Comparison of ENCODE assay signal across 8 cellular contexts in genomic region chr15:41558400-41559238, GRCh38. TPM values are rescaled to one million over a fixed set of nuclear protein-coding genes. Genes with fewer than 3 reads are reported as not detected.
DNase-seq lines count a peak whose midpoint lies in the region; ATAC-seq, FAIRE-seq and TF ChIP-seq lines count a peak whose summit lies in the region.

TYRO3 (plus strand) TSS chr15:41559212; CDS start chr15:41559258, 46 bp downstream.

- H3K27me3 ChIP-seq in HepG2 (ENCODE audit: control insufficient read depth in 1 of 2, insufficient read depth in 2 of 2, low read length in 2 of 2), result peaks cover 0 to 5% of the 10 kb centered on the region in 2 experiments; a peak in 2 of 5 replicates

- in situ Hi-C loops in G401 (cut with HindIII; ENCODE audit: low sequenced_read_pairs), result no loop called here
- in situ Hi-C loops in HepG2 (cut with HindIII; ENCODE audit: extremely low pct_ligation_motif_present, low pct_unique_long_range_greater_than_20kb), result no loop called here

- H3K4me2 ChIP-seq in HepG2 (ENCODE audit: low read depth, low read length), result peak within 1 kb of the TSS; percentile 99

- no peaks in the 10 kb centered on the region for H3K36me3 Mint-ChIP-seq in activated CD4-positive, alpha-beta T cell treated with anti-CD3 and anti-CD28 coated beads, Interleukin-2, amount 10 ng/mL, durations not matched to agents 7 days and 5 days (ENCODE audit: low read depth)

- no peaks in the 10 kb centered on the region for H3K9me3 Mint-ChIP-seq in activated CD4-positive, alpha-beta T cell treated with anti-CD3 and anti-CD28 coated beads, Interleukin-2, amount 10 ng/mL, durations not matched to agents 7 days and 5 days

- under 1% methylated on average over 13 of the region's 81 CpGs for WGBS in HepG2 (ENCODE audit: low lambda C conversion rate)

- H3K27ac ChIP-seq in cingulate gyrus (ENCODE audit: low read depth, low read length), result peak within 1 kb of the TSS; percentile 90
- no peak within 1 kb of the TSS for H3K27ac ChIP-seq in HepG2 (ENCODE audit: extremely low read length, insufficient read depth, low read length)

- H3K4me1 ChIP-seq in HepG2 (ENCODE audit: insufficient read depth, low read length), result peaks cover 69% of the 10 kb centered on the region

- FAIRE-seq in HepG2 (lab: Jason Lieb, UNC), result no peak

- H3K4me3 Mint-ChIP-seq in activated CD4-positive, alpha-beta T cell treated with anti-CD3 and anti-CD28 coated beads, Interleukin-2, amount 10 ng/mL, durations not matched to agents 7 days and 5 days, result peak within 1 kb of the TSS; percentile 81

- peak; percentile 63 for TF ChIP-seq RAD21 in HepG2 (CRISPR knock-in tag; IDR thresholded peaks at IDR 0.05)

- H2AFZ ChIP-seq in HepG2 (ENCODE audit: low read length), result peak within 1 kb of the TSS; percentile 46

- H3K79me2 ChIP-seq in HepG2 (ENCODE audit: insufficient read depth, low read length), result no peaks in the 10 kb centered on the region

- no peaks in the 10 kb centered on the region for H4K20me1 ChIP-seq in HepG2 (ENCODE audit: insufficient read depth, low read length)

- intact Hi-C loops in HepG2 (cut with micrococcal nuclease; ENCODE audit: unreplicated experiment), result loop anchor here (5.0 kb wide), 3 partner anchors 44 to 344 kb away; no protein-coding TSS in a partner anchor

- H3K4me3 ChIP-seq in LNCaP clone FGC (ENCODE audit: low read depth, low read length) (peak within 1 kb of the TSS; percentile 69), HepG2 (replicated peaks in 1 of 3; ENCODE audit: insufficient read depth in 1 of 3, low read depth in 2 of 3, low read length in 3 of 3) (peak within 1 kb of the TSS; percentile 67 to 82 (median 77))

- TF ChIP-seq EP300 in HepG2 (IDR thresholded peaks at IDR 0.05; ENCODE audit: low read depth in 2 of 2, low read length in 2 of 2), result no peak
- TF ChIP-seq EP300 in HepG2 (CRISPR knock-in tag; IDR thresholded peaks at IDR 0.05; ENCODE audit: borderline replicate concordance), result no peak

- no TSS peak for BruUV-seq in HepG2 (replicated peaks; lab: Mats Ljungman, UMichigan)

- H3K4me1 Mint-ChIP-seq in activated CD4-positive, alpha-beta T cell treated with anti-CD3 and anti-CD28 coated beads, Interleukin-2, amount 10 ng/mL, durations not matched to agents 7 days and 5 days, result peaks cover 38% of the 10 kb centered on the region

- no peaks in the 10 kb centered on the region for H3K9me3 ChIP-seq in HepG2 (ENCODE audit: low read length)

- CTCF ChIA-PET in activated CD4-positive, alpha-beta T cell treated with anti-CD3 and anti-CD28 coated beads, Interleukin-2, amount 10 ng/mL, durations not matched to agents 7 days and 5 days (lab: Charles Lee), result interaction anchor here (1.0 to 2.6 kb wide), 8 partner anchors 10 to 216 kb away, joined by 3 to 11 read pairs (median 4); partner anchors contain the start of genes MAPKBP1 and RPAP1
- CTCF ChIA-PET in HepG2 (lab: Yijun Ruan, JAX; ENCODE audit: low intra/inter-chr PET ratio, low total read pairs), result interaction anchor here (2.1 to 2.7 kb wide), 3 partner anchors 10 to 45 kb away, joined by 6 to 17 read pairs (median 10); no protein-coding TSS in a partner anchor

- 0 out of 5 replicates have a peak, but pooled peaks cover 0 to 4% of the 10 kb centered on the region in 2 experiments for H3K36me3 ChIP-seq in HepG2 (replicated peaks in 1 of 2; ENCODE audit: control insufficient read depth in 1 of 2, insufficient read depth in 2 of 2, low read length in 2 of 2)

- POLR2A ChIA-PET in activated CD4-positive, alpha-beta T cell treated with anti-CD3 and anti-CD28 coated beads, Interleukin-2, amount 10 ng/mL, durations not matched to agents 7 days and 5 days (lab: Charles Lee), result no interaction called here
- POLR2A ChIA-PET in HepG2 (lab: Yijun Ruan, JAX), result interaction anchor here (1.0 to 3.6 kb wide), 8 partner anchors 10 to 63 kb away, joined by 4 to 24 read pairs (median 5); partner anchors contain the start of gene RPAP1

- H3K27ac Mint-ChIP-seq in activated CD4-positive, alpha-beta T cell treated with anti-CD3 and anti-CD28 coated beads, Interleukin-2, amount 10 ng/mL, durations not matched to agents 7 days and 5 days, result peak within 1 kb of the TSS; percentile 89

- H3K9ac ChIP-seq in HepG2 (ENCODE audit: insufficient read depth, low read depth, low read length), result peak within 1 kb of the TSS; percentile 65

- peak; percentile 74 for DNase-seq in G401 (ENCODE audit: low spot score)
- no peak for DNase-seq in LNCaP clone FGC (ENCODE audit: low read depth)
- DNase-seq in activated CD4-positive, alpha-beta T cell treated with anti-CD3 and anti-CD28 coated beads, Interleukin-2, amount 10 ng/mL, durations not matched to agents 7 days and 5 days, result peak; percentile 63
- DNase-seq in HepG2 (ENCODE audit: low spot score), result no peak
- DNase-seq in stimulated activated CD4-positive, alpha-beta T cell treated with anti-CD3 and anti-CD28 coated beads, Interleukin-2, amount 100 ng/mL, for 24 hours, result peak; percentile 75 to 80

- H3K27me3 Mint-ChIP-seq in activated CD4-positive, alpha-beta T cell treated with anti-CD3 and anti-CD28 coated beads, Interleukin-2, amount 10 ng/mL, durations not matched to agents 7 days and 5 days, result peaks cover 34% of the 10 kb centered on the region

- peak; percentile 9 for ATAC-seq in HepG2
- ATAC-seq in HG03135 (IDR thresholded peaks at IDR 0.05; ENCODE audit: unreplicated experiment), result no peak
- ATAC-seq in GM21381 (IDR thresholded peaks at IDR 0.05; ENCODE audit: unreplicated experiment), result no peak

- TF ChIP-seq CTCF in LNCaP clone FGC (IDR thresholded peaks at IDR 0.05; ENCODE audit: control insufficient read depth, extremely low read depth, insufficient read depth) (peak; percentile 22; the same call in 1 of the 2 replicates), HepG2 (CRISPR knock-in tag; IDR thresholded peaks at IDR 0.05) (peak; percentile 27; the same call in 1 of the 2 replicates)

- TF ChIP-seq POLR2A in HepG2 (IDR thresholded peaks at IDR 0.05; ENCODE audit: insufficient read depth in 1 of 2, low read depth in 2 of 2, low read length in 2 of 2), result no peak

TF ChIP-seq in HepG2, 621 proteins besides CTCF, POLR2A, EP300 and RAD21 (continues in another document):
- no peak for TF ChIP-seq MBNL3 (CRISPR knock-in tag; conservative IDR thresholded peaks at IDR 0.05)
- no peak for TF ChIP-seq KDM4B (CRISPR knock-in tag; IDR thresholded peaks at IDR 0.05)
- TF ChIP-seq ZNF574 (CRISPR knock-in tag; IDR thresholded peaks at IDR 0.05), result 0 out of 2 replicates have a peak, but pooled peaks have one; percentile 9

RNA-seq across cellular contexts. Expression of gene TYRO3, which starts in this region (rescaled TPM):
- 25.9 and 26.2 TPM in 2 replicates for total RNA-seq in G401 (2014; rRNA removed; shearing (Covaris generic))
- total RNA-seq in activated CD4-positive, alpha-beta T cell treated with anti-CD3 and anti-CD28 coated beads, Interleukin-2, amount 10 ng/mL, durations not matched to agents 7 days and 5 days, result 1 to 10 TPM; 1.1 to 1.9 TPM
- total RNA-seq in HepG2 (2016; rRNA removed; fragmentation: Illumina TruSeq; extraction: Trizol), result 12.4 and 24.0 TPM in 2 replicates
- total RNA-seq in HepG2 (2016; cell fraction: cytosol; rRNA removed; fragmentation: Illumina TruSeq; extraction: Trizol; ENCODE audit: low read depth), result 8.5 and 10.2 TPM in 2 replicates
- total RNA-seq in HepG2 (2016; cell fraction: insoluble cytoplasmic fraction; rRNA removed; fragmentation: Illumina TruSeq; extraction: Trizol), result 12.7 and 22.1 TPM in 2 replicates
- 13.7 and 17.0 TPM in 2 replicates for total RNA-seq in HepG2 (2016; cell fraction: membrane; rRNA removed; fragmentation: Illumina TruSeq; extraction: Trizol)
- total RNA-seq in HepG2 (2016; cell fraction: nucleus; rRNA removed; fragmentation: Illumina TruSeq; extraction: Trizol), result 16.6 and 22.9 TPM in 2 replicates
- 43.6 and 48.0 TPM in 2 replicates for polyA plus RNA-seq in HepG2 (2011; rRNA removed)
- polyA plus RNA-seq in HepG2 (2011; cell fraction: cytosol; rRNA removed), result 34.1 and 42.7 TPM in 2 replicates
- polyA plus RNA-seq in HepG2 (2011; cell fraction: nucleus; rRNA removed), result 45.0 and 51.9 TPM in 2 replicates
- 24.1 and 31.2 TPM in 2 replicates for polyA plus RNA-seq in HepG2 (2012)
- 3.8 and 5.0 TPM in 2 replicates for polyA plus RNA-seq in HepG2 (2016; cell fraction: cytosol; fragmentation: Illumina TruSeq; extraction: Trizol; ENCODE audit: low read depth)
- polyA plus RNA-seq in HepG2 (2016; cell fraction: insoluble cytoplasmic fraction; fragmentation: Illumina TruSeq; extraction: Trizol; ENCODE audit: low read depth), result 9.1 and 11.5 TPM in 2 replicates
- polyA plus RNA-seq in HepG2 (2016; cell fraction: membrane; fragmentation: Illumina TruSeq; extraction: Trizol; ENCODE audit: low read depth), result 8.9 and 12.0 TPM in 2 replicates
- polyA plus RNA-seq in HepG2 (2016; cell fraction: nucleus; fragmentation: Illumina TruSeq; extraction: Trizol; ENCODE audit: insufficient read depth, low read depth), result 23.9 and 24.2 TPM in 2 replicates
- 189 and 236 TPM in 2 replicates for polyA minus RNA-seq in HepG2 (2011; rRNA and poly(A)+ RNA removed; ENCODE audit: low replicate concordance)
- polyA minus RNA-seq in HepG2 (2011; cell fraction: cytosol; rRNA and poly(A)+ RNA removed), result 48.4 and 49.0 TPM in 2 replicates
- 33.2 and 34.2 TPM in 2 replicates for polyA minus RNA-seq in HepG2 (2011; cell fraction: nucleus; rRNA and poly(A)+ RNA removed)

Comparison
In these comparisons a context has a peak if more than half of its experiments do, and no peak if none do; other contexts are left out.
1. DNase-seq: peak in G401 (single experiment), activated CD4-positive, alpha-beta T cell treated with anti-CD3 and anti-CD28 coated beads, Interleukin-2, amount 10 ng/mL, durations not matched to agents 7 days and 5 days (single experiment) and stimulated activated CD4-positive, alpha-beta T cell treated with anti-CD3 and anti-CD28 coated beads, Interleukin-2, amount 100 ng/mL, for 24 hours (2 of 2); none in LNCaP clone FGC (single experiment) and HepG2 (single experiment).